Comparison of ENCODE assay signal across 8 cellular contexts in the genomic region with DNA sequence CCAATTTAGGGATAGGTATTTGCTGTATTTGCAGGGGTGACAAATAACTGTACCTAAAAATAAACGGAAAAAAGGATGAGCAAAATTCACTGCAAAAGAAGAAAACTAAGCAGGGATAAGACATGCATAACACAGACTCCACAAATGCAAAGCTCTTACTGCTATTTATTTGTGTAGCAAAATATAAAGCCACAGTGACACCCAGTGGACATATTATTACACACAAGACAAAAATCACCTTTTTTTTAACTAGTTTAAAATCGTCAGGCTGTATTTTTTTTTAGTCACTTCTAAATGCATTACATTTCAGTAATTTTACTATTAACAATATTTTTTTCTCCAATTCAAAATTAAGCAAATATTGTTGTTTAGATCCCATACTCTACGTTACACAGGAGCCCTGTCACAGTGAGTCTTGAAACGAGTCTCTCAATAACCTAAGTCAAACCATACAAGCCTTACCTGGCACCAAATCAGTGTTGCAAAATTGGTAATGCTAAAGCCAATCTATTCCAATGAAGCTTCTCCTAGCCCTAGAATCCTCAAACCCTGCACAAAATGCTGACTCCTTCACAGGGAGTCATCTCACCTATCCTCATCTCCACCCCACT. TPM values are rescaled to one million over a fixed set of nuclear protein-coding genes. Genes with fewer than 3 reads are reported as not detected.
DNase-seq lines count a peak whose midpoint lies in the region; ATAC-seq and TF ChIP-seq lines count a peak whose summit lies in the region.

No MANE protein-coding gene starts in this region.

- H3K79me2 ChIP-seq in Karpas-422 (ENCODE audit: low read length) (no peaks in the 10 kb centered on the region), SU-DHL-6 (ENCODE audit: insufficient read depth, low read length) (no peaks in the 10 kb centered on the region; the same call in 1 of the 2 replicates)

- H3K9me3 Mint-ChIP-seq in CD14-positive monocyte, result no peaks in the 10 kb centered on the region

- no peak for DNase-seq in CD14-positive monocyte (ENCODE audit: low spot score)
- DNase-seq in Karpas-422, result peak; percentile 83
- peak; percentile 27 to 71 for DNase-seq in foreskin fibroblast
- peak; percentile 45 for DNase-seq in retina
- DNase-seq in stimulated activated naive CD8-positive, alpha-beta T cell treated with anti-CD3 and anti-CD28 coated beads, Interleukin-15, Interleukin-2, amounts not matched to agents 100 U/mL and 50 U/mL, for 24 hours, result no peak
- DNase-seq in occipital lobe (lab: John Stamatoyannopoulos, UW), result no peak

- ATAC-seq in GM18868 (IDR thresholded peaks at IDR 0.05; ENCODE audit: unreplicated experiment), result peak; percentile 84
- ATAC-seq in stimulated activated naive CD8-positive, alpha-beta T cell treated with anti-CD3 and anti-CD28 coated beads, Interleukin-15, Interleukin-2, amounts not matched to agents 100 U/mL and 50 U/mL, for 24 hours, result no peak

- no peaks in the 10 kb centered on the region for H3K9me3 ChIP-seq in Karpas-422 (ENCODE audit: low read length)
- no peaks in the 10 kb centered on the region for H3K9me3 ChIP-seq in SU-DHL-6 (ENCODE audit: insufficient read depth, low read length)

- peak; percentile 73 for TF ChIP-seq CTCF in CD14-positive monocyte (IDR thresholded peaks at IDR 0.05)
- peak; percentile 17 for TF ChIP-seq CTCF in SU-DHL-6 (IDR thresholded peaks at IDR 0.05; ENCODE audit: insufficient read depth, low read length, poor library complexity, severe bottlenecking)
- TF ChIP-seq CTCF in foreskin fibroblast (IDR thresholded peaks at IDR 0.05; ENCODE audit: low read depth, low read length), result no peak

- H3K9me2 ChIP-seq in Karpas-422 (replicated peaks; ENCODE audit: insufficient read depth, low read length), result no peaks in the 10 kb centered on the region
- H3K9me2 ChIP-seq in SU-DHL-6 (replicated peaks; ENCODE audit: insufficient read depth, low read length), result no peaks in the 10 kb centered on the region

- intact Hi-C loops in CD14-positive monocyte (cut with micrococcal nuclease), result loop anchor here (10.0 kb wide), 3 partner anchors 433 to 1683 kb away; no protein-coding TSS in a partner anchor

- H3K4me3 Mint-ChIP-seq in CD14-positive monocyte, result no peak overlapping the region

- no peaks in the 10 kb centered on the region for H3K27me3 Mint-ChIP-seq in CD14-positive monocyte (ENCODE audit: low read depth in 3 of 3)

- peaks cover 11% of the 10 kb centered on the region; the same call in 1 of the 2 replicates for H3K36me3 ChIP-seq in Karpas-422 (ENCODE audit: insufficient read depth, low read length)
- peaks cover 20% of the 10 kb centered on the region; the same call in 1 of the 2 replicates for H3K36me3 ChIP-seq in SU-DHL-6 (ENCODE audit: low read length)

- H3K27ac Mint-ChIP-seq in CD14-positive monocyte, result no peak overlapping the region

- no peaks in the 10 kb centered on the region for H3K27me3 ChIP-seq in Karpas-422 (ENCODE audit: low read length)
- H3K27me3 ChIP-seq in SU-DHL-6 (ENCODE audit: low read length), result no peaks in the 10 kb centered on the region

- H3K36me3 Mint-ChIP-seq in CD14-positive monocyte, result peaks cover 49 to 58% of the 10 kb centered on the region in 2 donors

- H3K4me1 ChIP-seq in Karpas-422 (ENCODE audit: low read length), result peaks cover 8% of the 10 kb centered on the region

- H3K27ac ChIP-seq in Karpas-422 (ENCODE audit: low read length) (no peak overlapping the region), SU-DHL-6 (ENCODE audit: low read depth, low read length) (no peak overlapping the region)

- H2AFZ ChIP-seq in Karpas-422 (ENCODE audit: low read length), result peak overlapping the region; percentile 21; the same call in 1 of the 2 replicates
- no peak overlapping the region for H2AFZ ChIP-seq in SU-DHL-6 (ENCODE audit: low read depth, low read length, severe bottlenecking)

- H3K9ac ChIP-seq in Karpas-422 (ENCODE audit: low read length) (no peak overlapping the region), SU-DHL-6 (ENCODE audit: low read length) (no peak overlapping the region)

- peaks cover 13% of the 10 kb centered on the region; the same call in 1 of the 2 replicates for H3F3A ChIP-seq in SU-DHL-6 (ENCODE audit: insufficient read depth)

- H3K4me1 Mint-ChIP-seq in CD14-positive monocyte, result no peaks in the 10 kb centered on the region

- H4K20me1 ChIP-seq in Karpas-422 (ENCODE audit: insufficient read depth, low read depth, low read length) (no peaks in the 10 kb centered on the region), SU-DHL-6 (ENCODE audit: low read depth, low read length) (no peaks in the 10 kb centered on the region; the same call in 1 of the 2 replicates)

- H3K4me3 ChIP-seq in Karpas-422 (ENCODE audit: low read length) (no peak overlapping the region), SU-DHL-6 (ENCODE audit: insufficient read depth, low read length, poor library complexity, severe bottlenecking) (no peak overlapping the region), foreskin fibroblast (ENCODE audit: low read depth in 1 of 2, low read length in 2 of 2) (no peak overlapping the region)

- H3K4me2 ChIP-seq in Karpas-422 (ENCODE audit: low read depth, low read length, poor library complexity, severe bottlenecking) (no peak overlapping the region), SU-DHL-6 (ENCODE audit: low read depth, low read length, poor library complexity, severe bottlenecking) (no peak overlapping the region)

RNA-seq across cellular contexts. Expression of gene METTL4, which starts 23.7 kb away (rescaled TPM):
- polyA plus RNA-seq in CD14-positive monocyte, result 1 to 10 TPM; 3.0 to 4.1 TPM
- total RNA-seq in Karpas-422 (2014; rRNA removed; shearing (Covaris generic); ENCODE audit: low replicate concordance), result 6.4 and 15.8 TPM in 2 replicates
- total RNA-seq in occipital lobe, result 15.8 TPM

RNA-seq across cellular contexts. Expression of gene NDC80, which starts 23.8 kb away (rescaled TPM):
- not detected for polyA plus RNA-seq in CD14-positive monocyte
- 25.4 and 48.5 TPM in 2 replicates for total RNA-seq in Karpas-422 (2014; rRNA removed; shearing (Covaris generic); ENCODE audit: low replicate concordance)
- total RNA-seq in occipital lobe, result 3.6 TPM

Comparison
In these comparisons a context has a peak if more than half of its experiments do, and no peak if none do; other contexts are left out.
1. DNase-seq: peak in Karpas-422 (single experiment), foreskin fibroblast (2 of 2) and retina (single experiment); none in CD14-positive monocyte (single experiment), stimulated activated naive CD8-positive, alpha-beta T cell treated with anti-CD3 and anti-CD28 coated beads, Interleukin-15, Interleukin-2, amounts not matched to agents 100 U/mL and 50 U/mL, for 24 hours (single experiment) and occipital lobe (single experiment).